ENCODE assay signal across 1 cellular context in the genomic region with DNA sequence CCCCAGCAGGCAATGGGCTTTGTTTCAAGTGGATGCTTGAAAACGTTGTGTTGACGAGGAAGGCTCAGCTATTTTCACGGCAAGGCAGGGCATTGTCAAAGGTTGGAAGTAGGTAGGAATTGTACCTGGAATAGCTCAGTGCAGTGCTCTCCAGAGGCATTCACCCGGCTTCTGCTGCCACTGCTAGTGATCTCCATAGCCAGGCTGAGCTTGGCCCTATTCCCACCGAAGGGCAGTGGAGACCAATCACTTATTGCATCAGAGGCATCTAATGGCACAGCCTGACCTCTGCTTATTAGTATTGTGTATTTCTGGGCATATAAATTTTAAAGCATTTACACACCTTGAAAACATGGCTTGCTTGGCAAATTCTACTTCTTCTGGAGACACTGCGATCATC.
TF ChIP-seq lines count a peak whose summit lies in the region.

No MANE protein-coding gene starts in this region.

TF ChIP-seq in GM23338, 12 proteins besides CTCF, POLR2A, EP300 and RAD21 (continued from another document):
- TF ChIP-seq, protein P1, sequence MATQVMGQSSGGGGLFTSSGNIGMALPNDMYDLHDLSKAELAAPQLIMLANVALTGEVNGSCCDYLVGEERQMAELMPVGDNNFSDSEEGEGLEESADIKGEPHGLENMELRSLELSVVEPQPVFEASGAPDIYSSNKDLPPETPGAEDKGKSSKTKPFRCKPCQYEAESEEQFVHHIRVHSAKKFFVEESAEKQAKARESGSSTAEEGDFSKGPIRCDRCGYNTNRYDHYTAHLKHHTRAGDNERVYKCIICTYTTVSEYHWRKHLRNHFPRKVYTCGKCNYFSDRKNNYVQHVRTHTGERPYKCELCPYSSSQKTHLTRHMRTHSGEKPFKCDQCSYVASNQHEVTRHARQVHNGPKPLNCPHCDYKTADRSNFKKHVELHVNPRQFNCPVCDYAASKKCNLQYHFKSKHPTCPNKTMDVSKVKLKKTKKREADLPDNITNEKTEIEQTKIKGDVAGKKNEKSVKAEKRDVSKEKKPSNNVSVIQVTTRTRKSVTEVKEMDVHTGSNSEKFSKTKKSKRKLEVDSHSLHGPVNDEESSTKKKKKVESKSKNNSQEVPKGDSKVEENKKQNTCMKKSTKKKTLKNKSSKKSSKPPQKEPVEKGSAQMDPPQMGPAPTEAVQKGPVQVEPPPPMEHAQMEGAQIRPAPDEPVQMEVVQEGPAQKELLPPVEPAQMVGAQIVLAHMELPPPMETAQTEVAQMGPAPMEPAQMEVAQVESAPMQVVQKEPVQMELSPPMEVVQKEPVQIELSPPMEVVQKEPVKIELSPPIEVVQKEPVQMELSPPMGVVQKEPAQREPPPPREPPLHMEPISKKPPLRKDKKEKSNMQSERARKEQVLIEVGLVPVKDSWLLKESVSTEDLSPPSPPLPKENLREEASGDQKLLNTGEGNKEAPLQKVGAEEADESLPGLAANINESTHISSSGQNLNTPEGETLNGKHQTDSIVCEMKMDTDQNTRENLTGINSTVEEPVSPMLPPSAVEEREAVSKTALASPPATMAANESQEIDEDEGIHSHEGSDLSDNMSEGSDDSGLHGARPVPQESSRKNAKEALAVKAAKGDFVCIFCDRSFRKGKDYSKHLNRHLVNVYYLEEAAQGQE (IDR thresholded peaks at IDR 0.05; ENCODE audit: unreplicated experiment) = no peak
- no peak for TF ChIP-seq NANOG (IDR thresholded peaks at IDR 0.05; ENCODE audit: borderline replicate concordance)
